In genomic region chr6:32972353-32973143, GRCh38 we compare ENCODE assay signal across 8 cellular contexts. TPM values are rescaled to one million over a fixed set of nuclear protein-coding genes. Genes with fewer than 3 reads are reported as not detected.
DNase-seq lines count a peak whose midpoint lies in the region; ATAC-seq and TF ChIP-seq lines count a peak whose summit lies in the region.

No MANE protein-coding gene starts in this region.

- peaks cover 47% of the 10 kb centered on the region for H3K4me1 Mint-ChIP-seq in CD4-positive, alpha-beta T cell (ENCODE audit: low read depth)
- peaks cover 67% of the 10 kb centered on the region for H3K4me1 Mint-ChIP-seq in T-helper 17 cell

- CTCF ChIA-PET in CD4-positive, alpha-beta T cell (lab: Charles Lee) = interaction anchor here (0.9 to 13.1 kb wide), 11 partner anchors 9 to 134 kb away, joined by 3 to 177 read pairs (median 11); partner anchors contain the start of genes HLA-DMA, HLA-DMB, PSMB8 and PSMB9

- H3K9me3 Mint-ChIP-seq in CD4-positive, alpha-beta T cell = no peaks in the 10 kb centered on the region

- WGBS in lung, 2 donors = 0% methylated on average over 70 of the region's 70 CpGs

- no peak for TF ChIP-seq CTCF in CD4-positive, alpha-beta T cell (IDR thresholded peaks at IDR 0.05)
- TF ChIP-seq CTCF in choroid plexus epithelial cell (conservative IDR thresholded peaks at IDR 0.05; ENCODE audit: low read depth, low read length) (no peak), lung (IDR thresholded peaks at IDR 0.05; ENCODE audit: control extremely low read depth, extremely low read depth) (no peak)

- H3K4me3 ChIP-seq in choroid plexus epithelial cell (ENCODE audit: low read depth, low read length) = peak overlapping the region; percentile 96
- peak overlapping the region; percentile 97 for H3K4me3 ChIP-seq in lung

- peak overlapping the region; percentile 87 for H3K27ac ChIP-seq in CD4-positive, alpha-beta T cell (ENCODE audit: low read depth, low read length)
- peak overlapping the region; percentile 38 to 79 for H3K27ac ChIP-seq in lung (ENCODE audit: low read depth in 1 of 2, low read length in 1 of 2)

- peak in 9 of 10 experiments; percentile 37 to 67 (median 56) for DNase-seq in CD4-positive, alpha-beta T cell
- peak; percentile 43 to 53 (median 46) for DNase-seq in T-helper 17 cell
- DNase-seq in choroid plexus epithelial cell (ENCODE audit: low read depth) = no peak
- peak; percentile 45 for DNase-seq in lung (ENCODE audit: low spot score)
- DNase-seq in stimulated activated naive CD4-positive, alpha-beta T cell treated with Interleukin-2 at 50 U/mL for 16 hours (lab: John Stamatoyannopoulos, UW) = peak; percentile 61
- DNase-seq in SK-N-DZ (ENCODE audit: low spot score) = no peak

- peak overlapping the region; percentile 98 for H3K4me3 Mint-ChIP-seq in CD4-positive, alpha-beta T cell
- H3K4me3 Mint-ChIP-seq in T-helper 17 cell = peak overlapping the region; percentile 100

- H3K4me1 ChIP-seq in lung (ENCODE audit: control insufficient read depth in 2 of 2, insufficient read depth in 2 of 2, low read length in 2 of 2) = peaks cover 0 to 5% of the 10 kb centered on the region in 2 donors

- peaks cover 90% of the 10 kb centered on the region for H3K36me3 Mint-ChIP-seq in CD4-positive, alpha-beta T cell (ENCODE audit: low read depth)
- peaks cover 23% of the 10 kb centered on the region for H3K36me3 Mint-ChIP-seq in T-helper 17 cell (ENCODE audit: low read depth)

- no peaks in the 10 kb centered on the region for H3K27me3 Mint-ChIP-seq in CD4-positive, alpha-beta T cell
- H3K27me3 Mint-ChIP-seq in T-helper 17 cell = no peaks in the 10 kb centered on the region

- H3K36me3 ChIP-seq in lung (ENCODE audit: control insufficient read depth in 2 of 2, insufficient read depth in 2 of 2, low read length in 2 of 2) = peaks cover 35 to 36% of the 10 kb centered on the region in 2 donors

- no peaks in the 10 kb centered on the region for H3K9me3 ChIP-seq in CD4-positive, alpha-beta T cell (ENCODE audit: control insufficient read depth, low read length)
- no peaks in the 10 kb centered on the region for H3K9me3 ChIP-seq in T-helper 17 cell (ENCODE audit: control insufficient read depth, low read length, poor library complexity, severe bottlenecking)
- no peaks in the 10 kb centered on the region for H3K9me3 ChIP-seq in lung (ENCODE audit: control insufficient read depth in 2 of 2, insufficient read depth in 1 of 2, low read length in 1 of 2)

- ATAC-seq in CD4-positive, alpha-beta T cell (ENCODE audit: poor library complexity) = peak; percentile 2
- ATAC-seq in HG02642 (IDR thresholded peaks at IDR 0.05; ENCODE audit: poor library complexity, unreplicated experiment) = peak; percentile 0
- peak; percentile 32 for ATAC-seq in T-helper 17 cell
- peak; percentile 0 for ATAC-seq in lung (ENCODE audit: insufficient read depth, low FRiP score)
- no peak for ATAC-seq in GM21526 (IDR thresholded peaks at IDR 0.05; ENCODE audit: low FRiP score, unreplicated experiment)

- no peaks in the 10 kb centered on the region for H3K27me3 ChIP-seq in CD4-positive, alpha-beta T cell (ENCODE audit: control insufficient read depth, insufficient read depth, low read length)
- H3K27me3 ChIP-seq in lung (ENCODE audit: control insufficient read depth, insufficient read depth) = no peaks in the 10 kb centered on the region

- peak overlapping the region; percentile 100 for H3K27ac Mint-ChIP-seq in CD4-positive, alpha-beta T cell
- H3K27ac Mint-ChIP-seq in T-helper 17 cell = peak overlapping the region; percentile 99

- POLR2A ChIA-PET in CD4-positive, alpha-beta T cell (lab: Charles Lee) = interaction anchor here (0.7 to 12.1 kb wide), 79 partner anchors 10 to 1775 kb away, joined by 3 to 444 read pairs (median 6); partner anchors contain the start of genes AGPAT1, ATF6B, B3GALT4 and BAG6

- intact Hi-C loops in CD4-positive, alpha-beta T cell (cut with DNase I, micrococcal nuclease) = loop anchor here (1.0 to 5.0 kb wide), 4 partner anchors 78 to 1265 kb away; partner anchors contain the start of genes HMGA1 (in 1 of the 2), PSMB8 (in 1 of the 2) and TAP2 (in 1 of the 2)

RNA-seq across cellular contexts. Expression of gene BRD2, which starts 4.2 kb away (rescaled TPM):
- total RNA-seq in CD4-positive, alpha-beta T cell = 100 to 1,000 TPM; 340 to 378 TPM
- total RNA-seq in T-helper 17 cell (100 to 1,000 TPM; 409 to 459 TPM), lung (100 to 1,000 TPM; 178 TPM)
- 100 to 1,000 TPM; 114 to 117 TPM for polyA plus RNA-seq in lung
- polyA plus RNA-seq in SK-N-DZ (2014; cell fraction: cytosol; rRNA removed) = 136 and 160 TPM in 2 replicates
- polyA plus RNA-seq in SK-N-DZ (2014; cell fraction: nucleus; rRNA removed) = 287 and 301 TPM in 2 replicates

RNA-seq across cellular contexts. Expression of gene HLA-DMA, which starts 19.7 kb away (rescaled TPM):
- 10 to 100 TPM; 14.4 to 16.5 TPM for total RNA-seq in CD4-positive, alpha-beta T cell
- total RNA-seq in T-helper 17 cell (10 to 100 TPM; 20.9 to 23.4 TPM), lung (100 to 1,000 TPM in 1 of 2 donors, 10 to 100 TPM in 1; 76.8 to 130 TPM)
- polyA plus RNA-seq in lung = 100 to 1,000 TPM; 106 to 240 TPM
- 1.9 and 3.1 TPM in 2 replicates for polyA plus RNA-seq in SK-N-DZ (2014; cell fraction: cytosol; rRNA removed)
- 0.62 and 5.1 TPM in 2 replicates for polyA plus RNA-seq in SK-N-DZ (2014; cell fraction: nucleus; rRNA removed)

RNA-seq across cellular contexts. Expression of gene HLA-DMB, which starts 31.7 kb away (rescaled TPM):
- 1 to 10 TPM; 4.6 to 6.0 TPM for total RNA-seq in CD4-positive, alpha-beta T cell
- total RNA-seq in T-helper 17 cell = 10 to 100 TPM; 11.1 to 23.3 TPM
- 10 to 100 TPM; 42.3 to 76.7 TPM for total RNA-seq in lung
- polyA plus RNA-seq in lung = 10 to 100 TPM; 50.1 to 52.2 TPM
- polyA plus RNA-seq in SK-N-DZ (2014; cell fraction: cytosol; rRNA removed) = not detected in 2 replicates
- polyA plus RNA-seq in SK-N-DZ (2014; cell fraction: nucleus; rRNA removed) = 0.24 TPM in 1 of 2 replicates, not detected in the other

RNA-seq across cellular contexts. Expression of gene HLA-DOA, which starts 36.8 kb away (rescaled TPM):
- total RNA-seq in CD4-positive, alpha-beta T cell = 1 to 10 TPM; 5.9 to 6.1 TPM
- total RNA-seq in T-helper 17 cell (1 to 10 TPM; 2.6 to 5.1 TPM), lung (10 to 100 TPM; 20.7 to 26.4 TPM)
- polyA plus RNA-seq in lung = 10 to 100 TPM in 1 of 2 donors, 1 to 10 TPM in 1; 4.6 to 12.8 TPM
- polyA plus RNA-seq in SK-N-DZ (2014; cell fraction: cytosol; rRNA removed) = 0.02 TPM in 1 of 2 replicates, not detected in the other
- polyA plus RNA-seq in SK-N-DZ (2014; cell fraction: nucleus; rRNA removed) = 0.08 TPM in 1 of 2 replicates, not detected in the other

Comparison
In these comparisons a context has a peak if more than half of its experiments do, and no peak if none do; other contexts are left out.
1. DNase-seq: peak in CD4-positive, alpha-beta T cell (9 of 10), T-helper 17 cell (3 of 3), lung (single experiment) and stimulated activated naive CD4-positive, alpha-beta T cell treated with Interleukin-2 at 50 U/mL for 16 hours (single experiment); none in choroid plexus epithelial cell (single experiment) and SK-N-DZ (single experiment).